Comparison of ENCODE assay signal across 7 cellular contexts in genomic region chr11:67583319-67584204, GRCh38.
DNase-seq lines count a peak whose midpoint lies in the region; ATAC-seq and TF ChIP-seq lines count a peak whose summit lies in the region.

Gene GSTP1 (plus strand): TSS chr11:67583812. CDS start chr11:67583844, 32 bp downstream.

- peak within 1 kb of the TSS; percentile 86 for H3K4me3 ChIP-seq in coronary artery

- peak; percentile 69 for TF ChIP-seq CTCF in GM13977 (IDR thresholded peaks at IDR 0.05; ENCODE audit: extremely low read depth, insufficient read depth, missing control alignments)
- TF ChIP-seq CTCF in coronary artery (IDR thresholded peaks at IDR 0.05), result peak; percentile 77

- peak; percentile 91 for DNase-seq in GM13977 (ENCODE audit: low spot score)
- DNase-seq in NCI-H2227 treated with DMSO at 0.1 percent for 48 hours (lab: John Stamatoyannopoulos, UW), result peak; percentile 90
- DNase-seq in activated CD4-positive, alpha-beta T cell treated with anti-CD3 and anti-CD28 coated beads for 48 hours, result peak; percentile 85
- DNase-seq in coronary artery (ENCODE audit: low spot score), result peak; percentile 94
- DNase-seq in left kidney (ENCODE audit: low read depth, low spot score), result peak; percentile 97
- DNase-seq in stimulated activated CD4-positive, alpha-beta T cell treated with anti-CD3 and anti-CD28 coated beads, Interleukin-2, amount 100 ng/mL, for 4 hours (ENCODE audit: low read depth), result peak; percentile 67

- peak within 1 kb of the TSS; percentile 96 to 98 for H3K27ac ChIP-seq in coronary artery

- ATAC-seq in HG02763 (IDR thresholded peaks at IDR 0.05; ENCODE audit: unreplicated experiment), result peak; percentile 65

- in situ Hi-C loops in GM13977 (cut with MboI; ENCODE audit: low pct_unique_long_range_greater_than_20kb, low sequenced_read_pairs, unreplicated experiment), result no loop called here

Comparison
In these comparisons a context has a peak if more than half of its experiments do, and no peak if none do; other contexts are left out.
1. Peak in every context shown above with its lines: DNase-seq, ATAC-seq, H3K4me3 ChIP-seq and H3K27ac ChIP-seq.